In the genomic region with DNA sequence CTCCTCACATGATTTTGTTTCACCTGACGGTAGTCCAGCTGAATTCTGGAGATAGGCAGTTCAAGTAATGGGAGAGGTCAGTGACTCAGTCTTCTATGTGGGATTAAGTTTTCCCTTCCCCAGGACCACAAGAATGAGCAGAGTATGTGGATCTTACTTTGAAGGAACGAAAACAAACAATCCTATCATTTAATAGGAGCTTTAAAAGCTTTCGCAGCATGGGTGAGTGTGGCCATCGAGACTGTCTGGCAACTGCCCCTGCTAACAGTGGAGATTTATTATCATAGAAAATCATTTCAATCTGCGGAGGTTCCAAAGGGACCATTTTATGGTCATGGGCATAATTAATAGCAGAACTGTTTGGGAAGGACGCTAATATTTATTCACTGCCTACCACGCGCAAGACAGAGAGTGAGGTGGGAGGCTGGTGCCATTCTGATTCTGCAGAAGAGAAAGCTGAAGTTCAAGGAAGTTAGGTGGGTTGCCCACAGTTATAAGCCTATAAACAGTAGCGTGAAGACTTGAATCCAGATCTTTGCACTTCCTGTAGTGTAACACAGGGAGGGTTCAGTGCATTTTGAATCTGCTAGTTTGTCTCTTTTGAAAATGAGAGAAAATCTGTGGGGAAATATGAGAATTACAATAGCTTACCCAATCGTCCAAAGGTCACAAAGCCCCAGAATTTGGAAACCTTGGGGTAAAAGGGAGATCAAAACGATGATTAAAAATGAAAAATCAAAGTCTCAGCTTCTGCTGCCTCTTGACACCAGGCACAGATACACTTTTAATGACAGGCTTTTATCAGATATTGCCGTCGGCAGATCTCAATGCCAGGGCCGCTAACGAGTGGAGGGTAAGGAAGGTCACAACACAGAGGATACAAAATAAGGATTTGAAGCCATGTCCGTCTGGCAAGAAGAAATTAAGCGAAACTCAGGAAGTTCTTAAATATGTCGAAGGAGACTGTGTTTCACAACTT, we compare ENCODE assay signal across 17 cellular contexts.
DNase-seq lines count a peak whose midpoint lies in the region; ATAC-seq lines count a peak whose summit lies in the region.
"Had no signal": no experiment of that assay in that cellular context is flagged by ENCODE, and none has a peak within 500 bp of the region (broad histone marks: within the 10 kb centered on the region; RNA-seq: fewer than 3 reads in every experiment).

No MANE protein-coding gene starts in this region.

- no peaks in the 10 kb centered on the region for H3K36me3 ChIP-seq in SJSA1
- H3K36me3 ChIP-seq: stomach had no signal

- no peak overlapping the region for H3K4me3 Mint-ChIP-seq in activated CD4-positive, alpha-beta memory T cell treated with anti-CD3 and anti-CD28 coated beads, Interleukin-2, amount 10 ng/mL, durations not matched to agents 7 days and 5 days
- H3K4me3 Mint-ChIP-seq: activated T-helper 1 cell treated with anti-CD3 and anti-CD28 coated beads, Interleukin-12 subunit alpha, Interleukin-12 subunit beta, Interleukin-2, Interleukin-4 antibody, amounts not matched to agents 30 ng/mL and 10 ng/mL and 1 ng/mL, durations not matched to agents 14 hours and 24 hours and 36 hours; CD8-positive, alpha-beta T cell; T-helper 17 cell had no signal

- no peak overlapping the region for H3K27ac Mint-ChIP-seq in activated CD4-positive, alpha-beta memory T cell treated with anti-CD3 and anti-CD28 coated beads, Interleukin-2, amount 10 ng/mL, durations not matched to agents 7 days and 5 days
- H3K27ac Mint-ChIP-seq: activated T-helper 1 cell treated with anti-CD3 and anti-CD28 coated beads, Interleukin-12 subunit alpha, Interleukin-12 subunit beta, Interleukin-2, Interleukin-4 antibody, amounts not matched to agents 30 ng/mL and 10 ng/mL and 1 ng/mL, durations not matched to agents 14 hours and 24 hours and 36 hours; CD8-positive, alpha-beta T cell had no signal

- H3K4me1 ChIP-seq in SJSA1 (replicated peaks): peaks cover 43% of the 10 kb centered on the region
- H3K4me1 ChIP-seq: stomach had no signal

- H3K27ac ChIP-seq in SJSA1: no peak overlapping the region
- H3K27ac ChIP-seq: dorsolateral prefrontal cortex, stomach had no signal

- ATAC-seq in GM21526 (IDR thresholded peaks at IDR 0.05; ENCODE audit: low FRiP score, unreplicated experiment): no peak
- ATAC-seq: CD8-positive, alpha-beta T cell; T-helper 17 cell had no signal

- no peaks in the 10 kb centered on the region for H3K9me3 ChIP-seq in SJSA1 (replicated peaks)
- H3K9me3 ChIP-seq: stomach had no signal

- peaks cover 5% of the 10 kb centered on the region for H3K27me3 Mint-ChIP-seq in activated CD4-positive, alpha-beta memory T cell treated with anti-CD3 and anti-CD28 coated beads, Interleukin-2, amount 10 ng/mL, durations not matched to agents 7 days and 5 days
- H3K27me3 Mint-ChIP-seq: T-helper 17 cell had no signal

- H3K36me3 Mint-ChIP-seq in activated CD4-positive, alpha-beta memory T cell treated with anti-CD3 and anti-CD28 coated beads, Interleukin-2, amount 10 ng/mL, durations not matched to agents 7 days and 5 days (ENCODE audit: low read depth): no peaks in the 10 kb centered on the region
- H3K36me3 Mint-ChIP-seq: CD8-positive, alpha-beta T cell had no signal

- DNase-seq in GM04503 (ENCODE audit: low read depth): peak; percentile 94
- peak; percentile 54 to 74 for DNase-seq in SJSA1 (ENCODE audit: low read depth in 1 of 2, low spot score in 2 of 2)
- DNase-seq in fibroblast of the conjunctiva (ENCODE audit: low read depth): peak; percentile 35
- peak; percentile 77 for DNase-seq in stromal cell of bone marrow (ENCODE audit: low read depth)
- no peak for DNase-seq in NCI-H1694 (lab: John Stamatoyannopoulos, UW)
- DNase-seq in activated CD4-positive, alpha-beta memory T cell treated with anti-CD3 and anti-CD28 coated beads, Interleukin-2, amount 10 ng/mL, durations not matched to agents 7 days and 5 days: no peak
- DNase-seq in putamen (ENCODE audit: low spot score): no peak
- DNase-seq: activated CD4-positive, alpha-beta T cell treated with anti-CD3 and anti-CD28 coated beads, Interleukin-2, amount 50 U/mL, for 1 hour; anterior cingulate cortex; CD8-positive, alpha-beta T cell; dorsolateral prefrontal cortex; kidney glomerular epithelial cell; NCI-H510A; stomach; T-helper 17 cell had no signal

- CTCF ChIA-PET in activated CD4-positive, alpha-beta memory T cell treated with anti-CD3 and anti-CD28 coated beads, Interleukin-2, amount 10 ng/mL, durations not matched to agents 7 days and 5 days (lab: Charles Lee): no interaction called here

- no peaks in the 10 kb centered on the region for H3K27me3 ChIP-seq in SJSA1 (replicated peaks)
- H3K27me3 ChIP-seq: dorsolateral prefrontal cortex, stomach had no signal

- peaks cover 4% of the 10 kb centered on the region for H3K4me1 Mint-ChIP-seq in activated CD4-positive, alpha-beta memory T cell treated with anti-CD3 and anti-CD28 coated beads, Interleukin-2, amount 10 ng/mL, durations not matched to agents 7 days and 5 days
- H3K4me1 Mint-ChIP-seq: T-helper 17 cell had no signal

- H3K4me3 ChIP-seq in SJSA1: no peak overlapping the region
- H3K4me3 ChIP-seq: dorsolateral prefrontal cortex, stomach had no signal

- no peaks in the 10 kb centered on the region for H3K9me3 Mint-ChIP-seq in activated CD4-positive, alpha-beta memory T cell treated with anti-CD3 and anti-CD28 coated beads, Interleukin-2, amount 10 ng/mL, durations not matched to agents 7 days and 5 days
- H3K9me3 Mint-ChIP-seq: activated T-helper 1 cell treated with anti-CD3 and anti-CD28 coated beads, Interleukin-12 subunit alpha, Interleukin-12 subunit beta, Interleukin-2, Interleukin-4 antibody, amounts not matched to agents 30 ng/mL and 10 ng/mL and 1 ng/mL, durations not matched to agents 14 hours and 24 hours and 36 hours; CD8-positive, alpha-beta T cell had no signal

- POLR2A ChIA-PET in activated CD4-positive, alpha-beta memory T cell treated with anti-CD3 and anti-CD28 coated beads, Interleukin-2, amount 10 ng/mL, durations not matched to agents 7 days and 5 days (lab: Charles Lee): no interaction called here

Comparison
In these comparisons a context has a peak if more than half of its experiments do, and no peak if none do; other contexts are left out.
1. DNase-seq: peak in GM04503 (single experiment), SJSA1 (2 of 2), fibroblast of the conjunctiva (single experiment) and stromal cell of bone marrow (single experiment); none in NCI-H1694 (single experiment), activated CD4-positive, alpha-beta memory T cell treated with anti-CD3 and anti-CD28 coated beads, Interleukin-2, amount 10 ng/mL, durations not matched to agents 7 days and 5 days (single experiment) and putamen (single experiment).